In the genomic region with DNA sequence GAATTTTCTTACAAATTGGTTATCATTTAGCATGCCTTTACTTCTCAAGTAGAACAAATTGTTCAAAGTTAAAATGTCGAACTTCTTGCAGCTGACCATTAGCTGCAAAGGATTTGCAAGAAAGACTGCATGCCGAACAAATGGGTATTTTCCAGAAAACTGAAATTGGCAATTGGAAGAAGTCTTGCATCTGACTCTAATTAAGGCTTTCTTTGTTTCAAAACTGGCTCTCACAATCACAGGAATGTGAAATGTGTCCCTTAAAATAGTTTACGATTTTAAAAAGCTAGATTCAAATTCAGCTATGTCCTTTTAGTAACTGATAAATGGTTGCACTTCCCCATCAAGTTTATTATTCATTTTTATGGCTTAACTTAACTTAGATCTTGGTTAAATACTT, we compare ENCODE assay signal across 18 cellular contexts.
DNase-seq lines count a peak whose midpoint lies in the region; ATAC-seq and TF ChIP-seq lines count a peak whose summit lies in the region.
"Had no signal": no experiment of that assay in that cellular context is flagged by ENCODE, and none has a peak within 500 bp of the region (broad histone marks: within the 10 kb centered on the region; RNA-seq: fewer than 3 reads in every experiment).

No MANE protein-coding gene starts in this region.

- DNase-seq in AG09309 (ENCODE audit: low read depth) (peak; percentile 47), GM04503 (ENCODE audit: low read depth) (peak; percentile 34), dedifferentiated amniotic fluid mesenchymal stem cell (ENCODE audit: extremely low spot score) (peak; percentile 36), fibroblast of the conjunctiva (ENCODE audit: low read depth) (peak; percentile 46), NCI-H2107 (lab: John Stamatoyannopoulos, UW) (no peak), anterior cingulate cortex (lab: John Stamatoyannopoulos, UW) (no peak)
- no peak for DNase-seq in T-helper 2 cell treated with Interferon-gamma antibody and Interleukin-4, amounts not matched to agents 5 μg/mL and 100 μg/mL, for 36 hours (ENCODE audit: low spot score)
- no peak for DNase-seq in stimulated activated naive CD8-positive, alpha-beta T cell treated with anti-CD3 and anti-CD28 coated beads, Interleukin-15, Interleukin-2, amounts not matched to agents 100 U/mL and 50 U/mL, for 24 hours
- DNase-seq: AML-193, DMS79, NCI-H1105, NCI-H2081 treated with DMSO at 0.1 percent for 48 hours, NCI-H510A treated with DMSO at 0.1 percent for 48 hours, PC-3, RPMI8226, SHP77 treated with DMSO at 0.1 percent for 48 hours, SK-N-SH had no signal

- no peaks in the 10 kb centered on the region for H3K27me3 Mint-ChIP-seq in T-helper 2 cell treated with Interferon-gamma antibody and Interleukin-4, amounts not matched to agents 5 μg/mL and 100 μg/mL, for 36 hours (ENCODE audit: low read depth)

- no peaks in the 10 kb centered on the region for H3K36me3 Mint-ChIP-seq in T-helper 2 cell treated with Interferon-gamma antibody and Interleukin-4, amounts not matched to agents 5 μg/mL and 100 μg/mL, for 36 hours (ENCODE audit: low read depth)
- H3K36me3 Mint-ChIP-seq: CD14-positive monocyte had no signal

- no peak for ATAC-seq in stimulated activated naive CD8-positive, alpha-beta T cell treated with anti-CD3 and anti-CD28 coated beads, Interleukin-15, Interleukin-2, amounts not matched to agents 100 U/mL and 50 U/mL, for 24 hours
- ATAC-seq: PC-3 had no signal

- no peaks in the 10 kb centered on the region for H3K4me1 Mint-ChIP-seq in T-helper 2 cell treated with Interferon-gamma antibody and Interleukin-4, amounts not matched to agents 5 μg/mL and 100 μg/mL, for 36 hours (ENCODE audit: low read depth)
- H3K4me1 Mint-ChIP-seq: CD14-positive monocyte had no signal

- no peak overlapping the region for H3K4me3 Mint-ChIP-seq in T-helper 2 cell treated with Interferon-gamma antibody and Interleukin-4, amounts not matched to agents 5 μg/mL and 100 μg/mL, for 36 hours
- H3K4me3 Mint-ChIP-seq: CD14-positive monocyte had no signal

- H3K27ac Mint-ChIP-seq in T-helper 2 cell treated with Interferon-gamma antibody and Interleukin-4, amounts not matched to agents 5 μg/mL and 100 μg/mL, for 36 hours: no peak overlapping the region

- TF ChIP-seq CTCF in AG09309 (IDR thresholded peaks at IDR 0.05; ENCODE audit: control insufficient read depth, insufficient read depth, low read depth, low read length, missing control alignments): no peak

- no peaks in the 10 kb centered on the region for H3K9me3 Mint-ChIP-seq in T-helper 2 cell treated with Interferon-gamma antibody and Interleukin-4, amounts not matched to agents 5 μg/mL and 100 μg/mL, for 36 hours

- H3K4me3 ChIP-seq in AG09309 (ENCODE audit: control insufficient read depth, low read depth, low read length): no peak overlapping the region

Comparison
In these comparisons a context has a peak if more than half of its experiments do, and no peak if none do; other contexts are left out.
1. DNase-seq: peak in AG09309 (single experiment), GM04503 (single experiment), dedifferentiated amniotic fluid mesenchymal stem cell (single experiment) and fibroblast of the conjunctiva (single experiment); none in NCI-H2107 (single experiment), T-helper 2 cell treated with Interferon-gamma antibody and Interleukin-4, amounts not matched to agents 5 μg/mL and 100 μg/mL, for 36 hours (single experiment), stimulated activated naive CD8-positive, alpha-beta T cell treated with anti-CD3 and anti-CD28 coated beads, Interleukin-15, Interleukin-2, amounts not matched to agents 100 U/mL and 50 U/mL, for 24 hours (single experiment) and anterior cingulate cortex (0 of 58).